In genomic region chr20:58597021-58597940, GRCh38 we compare ENCODE assay signal across 13 cellular contexts. TPM values are rescaled to one million over a fixed set of nuclear protein-coding genes. Genes with fewer than 3 reads are reported as not detected.
A peak's percentile ranks its signal among the peaks of the same experiment; 100 is the strongest.
DNase-seq lines count a peak whose midpoint lies in the region; ATAC-seq and TF ChIP-seq lines count a peak whose summit lies in the region.
"Had no signal": no experiment of that assay in that cellular context is flagged by ENCODE, and none has a peak within 500 bp of the region (broad histone marks: within the 10 kb centered on the region; RNA-seq: fewer than 3 reads in every experiment).

No MANE protein-coding gene starts in this region.

- intact Hi-C loops in heart right ventricle (cut with DNase I) (loop anchor here in 1 of 10 donors (10.0 kb wide), 1 partner anchor 62 kb away; no protein-coding TSS in a partner anchor), aorta (cut with DNase I) (no loop called here)
- intact Hi-C loops in activated CD8-positive, alpha-beta T cell treated with anti-CD3 and anti-CD28 coated beads for 36 hours (cut with micrococcal nuclease) = no loop called here

- H3K27me3 Mint-ChIP-seq in chondrocyte (ENCODE audit: low read depth) = no peaks in the 10 kb centered on the region
- peaks cover 7% of the 10 kb centered on the region for H3K27me3 Mint-ChIP-seq in activated CD8-positive, alpha-beta T cell treated with anti-CD3 and anti-CD28 coated beads for 36 hours

- H3K36me3 ChIP-seq in adipocyte (ENCODE audit: control insufficient read depth, insufficient read depth, low read length, severe bottlenecking) (no peaks in the 10 kb centered on the region), heart right ventricle (no peaks in the 10 kb centered on the region), neuron (ENCODE audit: insufficient read depth, low read length) (no peaks in the 10 kb centered on the region), aorta (ENCODE audit: control insufficient read depth in 1 of 2, insufficient read depth in 2 of 2, low read length in 1 of 2) (no peaks in the 10 kb centered on the region)

- peaks cover 4% of the 10 kb centered on the region for H3K9me3 Mint-ChIP-seq in chondrocyte (ENCODE audit: low read depth)
- no peaks in the 10 kb centered on the region for H3K9me3 Mint-ChIP-seq in activated CD8-positive, alpha-beta T cell treated with anti-CD3 and anti-CD28 coated beads for 36 hours
- H3K9me3 Mint-ChIP-seq: activated CD4-positive, alpha-beta memory T cell treated with anti-CD3 and anti-CD28 coated beads, Interleukin-2, amount 10 ng/mL, durations not matched to agents 7 days and 5 days; activated naive CD4-positive, alpha-beta T cell treated with anti-CD3 and anti-CD28 coated beads, Interleukin-2, amount 10 ng/mL, durations not matched to agents 7 days and 5 days had no signal

- peak overlapping the region; percentile 42 for H2AFZ ChIP-seq in neuron (ENCODE audit: low read depth, low read length)

- no peak overlapping the region for H3K4me3 Mint-ChIP-seq in chondrocyte (ENCODE audit: unreplicated experiment)
- H3K4me3 Mint-ChIP-seq in activated CD8-positive, alpha-beta T cell treated with anti-CD3 and anti-CD28 coated beads for 36 hours = no peak overlapping the region
- H3K4me3 Mint-ChIP-seq: activated CD4-positive, alpha-beta memory T cell treated with anti-CD3 and anti-CD28 coated beads, Interleukin-2, amount 10 ng/mL, durations not matched to agents 7 days and 5 days; activated naive CD4-positive, alpha-beta T cell treated with anti-CD3 and anti-CD28 coated beads, Interleukin-2, amount 10 ng/mL, durations not matched to agents 7 days and 5 days; IgD-negative memory B cell had no signal

- CTCF ChIA-PET in activated CD8-positive, alpha-beta T cell treated with anti-CD3 and anti-CD28 coated beads for 36 hours (lab: Charles Lee) = interaction anchor here (1.0 kb wide), 1 partner anchor 21 kb away, joined by 3 read pairs; no protein-coding TSS in a partner anchor

- H3K27ac Mint-ChIP-seq in chondrocyte (ENCODE audit: unreplicated experiment) = no peak overlapping the region
- H3K27ac Mint-ChIP-seq in activated CD8-positive, alpha-beta T cell treated with anti-CD3 and anti-CD28 coated beads for 36 hours = no peak overlapping the region
- H3K27ac Mint-ChIP-seq: activated CD4-positive, alpha-beta memory T cell treated with anti-CD3 and anti-CD28 coated beads, Interleukin-2, amount 10 ng/mL, durations not matched to agents 7 days and 5 days; activated naive CD4-positive, alpha-beta T cell treated with anti-CD3 and anti-CD28 coated beads, Interleukin-2, amount 10 ng/mL, durations not matched to agents 7 days and 5 days; IgD-negative memory B cell had no signal

- no peaks in the 10 kb centered on the region for H3K36me3 Mint-ChIP-seq in chondrocyte (ENCODE audit: low read depth)
- no peaks in the 10 kb centered on the region for H3K36me3 Mint-ChIP-seq in activated CD8-positive, alpha-beta T cell treated with anti-CD3 and anti-CD28 coated beads for 36 hours (ENCODE audit: low read depth)
- H3K36me3 Mint-ChIP-seq: activated naive CD4-positive, alpha-beta T cell treated with anti-CD3 and anti-CD28 coated beads, Interleukin-2, amount 10 ng/mL, durations not matched to agents 7 days and 5 days; IgD-negative memory B cell had no signal

- WGBS in heart right ventricle, 2 donors = 43 to 45% methylated on average over 25 of the region's 25 CpGs
- WGBS in aorta, 2 donors = 9 to 14% methylated on average over 25 of the region's 25 CpGs

- TF ChIP-seq CTCF in heart right ventricle (IDR thresholded peaks at IDR 0.05) (no peak), chondrocyte (IDR thresholded peaks at IDR 0.05) (no peak)
- TF ChIP-seq CTCF in activated CD8-positive, alpha-beta T cell treated with anti-CD3 and anti-CD28 coated beads for 36 hours (IDR thresholded peaks at IDR 0.05) = no peak

- H3K27ac ChIP-seq in heart right ventricle = peak overlapping the region in 7 of 10 donors; percentile 39 to 72 (median 62)
- no peak overlapping the region for H3K27ac ChIP-seq in aorta (ENCODE audit: low read depth in 1 of 2, low read length in 2 of 2)

- H3K4me1 ChIP-seq in adipocyte (ENCODE audit: control insufficient read depth, insufficient read depth, low read length) (peaks cover 22% of the 10 kb centered on the region), heart right ventricle (peaks cover 0 to 14% (median 0%) of the 10 kb centered on the region in 9 donors), neuron (ENCODE audit: insufficient read depth, low read length) (peaks cover 29% of the 10 kb centered on the region), aorta (ENCODE audit: control insufficient read depth in 1 of 2, insufficient read depth in 2 of 2, low read length in 2 of 2) (peaks cover 0 to 5% of the 10 kb centered on the region in 2 donors)

- H3K9ac ChIP-seq in adipocyte (ENCODE audit: low read length) = peak overlapping the region; percentile 28

- H3K4me3 ChIP-seq in adipocyte (ENCODE audit: low read length) = no peak overlapping the region
- H3K4me3 ChIP-seq in heart right ventricle = no peak overlapping the region
- H3K4me3 ChIP-seq in neuron (ENCODE audit: low read length) = no peak overlapping the region
- H3K4me3 ChIP-seq in aorta (ENCODE audit: low read length in 2 of 2) = no peak overlapping the region
- H3K4me3 ChIP-seq: GM12878 had no signal

- peak in 7 of 8 donors; percentile 46 to 86 (median 76) for ATAC-seq in heart right ventricle
- peak; percentile 84 for ATAC-seq in aorta (ENCODE audit: low FRiP score)
- no peak for ATAC-seq in activated CD8-positive, alpha-beta T cell treated with anti-CD3 and anti-CD28 coated beads for 36 hours
- ATAC-seq: GM12878 had no signal

- H3K27me3 ChIP-seq in adipocyte (replicated peaks; ENCODE audit: control insufficient read depth, insufficient read depth, low read length) (no peaks in the 10 kb centered on the region), heart right ventricle (peaks cover 0 to 18% (median 0%) of the 10 kb centered on the region in 7 donors), neuron (ENCODE audit: insufficient read depth, low read length) (no peaks in the 10 kb centered on the region), aorta (ENCODE audit: control insufficient read depth in 1 of 2, insufficient read depth in 2 of 2, low read length in 1 of 2) (no peaks in the 10 kb centered on the region)

- POLR2A ChIA-PET in activated CD8-positive, alpha-beta T cell treated with anti-CD3 and anti-CD28 coated beads for 36 hours (lab: Charles Lee) = no interaction called here

- peaks cover 21% of the 10 kb centered on the region for H3K4me1 Mint-ChIP-seq in chondrocyte (ENCODE audit: low read depth)
- no peaks in the 10 kb centered on the region for H3K4me1 Mint-ChIP-seq in activated CD8-positive, alpha-beta T cell treated with anti-CD3 and anti-CD28 coated beads for 36 hours (ENCODE audit: low read depth)
- H3K4me1 Mint-ChIP-seq: activated CD4-positive, alpha-beta memory T cell treated with anti-CD3 and anti-CD28 coated beads, Interleukin-2, amount 10 ng/mL, durations not matched to agents 7 days and 5 days; activated naive CD4-positive, alpha-beta T cell treated with anti-CD3 and anti-CD28 coated beads, Interleukin-2, amount 10 ng/mL, durations not matched to agents 7 days and 5 days; IgD-negative memory B cell had no signal

- peaks cover 5% of the 10 kb centered on the region for H3K9me3 ChIP-seq in adipocyte (ENCODE audit: control insufficient read depth, low read length)
- peaks cover 0 to 6% (median 0%) of the 10 kb centered on the region in 11 donors for H3K9me3 ChIP-seq in heart right ventricle
- no peaks in the 10 kb centered on the region for H3K9me3 ChIP-seq in neuron (ENCODE audit: low read length)
- H3K9me3 ChIP-seq in aorta (ENCODE audit: control insufficient read depth, low read length) = no peaks in the 10 kb centered on the region

- DNase-seq in adipocyte (ENCODE audit: low read depth) = peak; percentile 26
- DNase-seq in heart right ventricle = peak; percentile 28 to 47
- peak; percentile 70 to 79 for DNase-seq in aorta
- no peak for DNase-seq in NCI-H1436 treated with DMSO at 0.1 percent for 48 hours (lab: John Stamatoyannopoulos, UW)
- DNase-seq in chondrocyte (ENCODE audit: low spot score) = no peak
- no peak for DNase-seq in activated CD8-positive, alpha-beta T cell treated with anti-CD3 and anti-CD28 coated beads for 36 hours
- DNase-seq: activated CD4-positive, alpha-beta memory T cell treated with anti-CD3 and anti-CD28 coated beads, Interleukin-2, amount 10 ng/mL, durations not matched to agents 7 days and 5 days; activated naive CD4-positive, alpha-beta T cell treated with anti-CD3 and anti-CD28 coated beads, Interleukin-2, amount 10 ng/mL, durations not matched to agents 7 days and 5 days; mesendoderm; NCI-H2029 treated with DMSO at 0.1 percent for 48 hours had no signal

RNA-seq across cellular contexts. Expression of gene STX16, which starts 53.8 kb away (rescaled TPM):
- 10 to 100 TPM; 25.3 to 33.9 (median 27.0) TPM for total RNA-seq in heart right ventricle
- polyA plus RNA-seq in heart right ventricle = 10 to 100 TPM; 17.1 to 57.6 TPM
- 10 to 100 TPM; 48.7 to 75.7 TPM for total RNA-seq in aorta
- 10 to 100 TPM; 17.9 to 70.6 TPM for polyA plus RNA-seq in aorta
- total RNA-seq in chondrocyte = 44.5 to 58.1 TPM (median 50.4 TPM) in 3 replicates
- 100 to 1,000 TPM; 108 to 109 TPM for total RNA-seq in activated CD8-positive, alpha-beta T cell treated with anti-CD3 and anti-CD28 coated beads for 36 hours

Comparison
In these comparisons a context has a peak if more than half of its experiments do, and no peak if none do; other contexts are left out.
1. DNase-seq: peak in adipocyte (single experiment), heart right ventricle (2 of 2) and aorta (2 of 2); none in NCI-H1436 treated with DMSO at 0.1 percent for 48 hours (single experiment), chondrocyte (single experiment) and activated CD8-positive, alpha-beta T cell treated with anti-CD3 and anti-CD28 coated beads for 36 hours (single experiment).
2. H3K27ac ChIP-seq: peak in heart right ventricle (7 of 10); none in aorta (0 of 2).